20 cellular contexts compared by ENCODE assay signal in the genomic region with DNA sequence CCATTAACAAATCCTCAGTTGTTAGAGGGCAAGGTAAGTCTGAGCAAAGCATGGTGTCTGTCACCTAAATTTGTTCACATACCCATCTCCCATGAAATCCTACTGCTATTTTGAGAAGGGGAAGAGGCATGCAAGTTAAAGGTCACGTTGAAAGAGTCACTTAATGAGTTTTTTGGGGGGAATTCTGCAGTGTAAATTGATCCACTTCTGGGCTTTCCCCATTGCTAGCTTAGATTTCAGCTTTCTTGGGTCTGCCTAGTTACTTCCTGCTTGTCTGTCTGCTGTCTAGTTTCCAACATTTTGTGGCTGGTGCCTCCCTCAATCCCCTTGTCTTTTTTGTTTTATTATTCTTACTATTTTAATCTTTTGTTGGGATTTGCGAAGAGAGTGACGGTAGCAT. TPM values are rescaled to one million over a fixed set of nuclear protein-coding genes. Genes with fewer than 3 reads are reported as not detected.
DNase-seq lines count a peak whose midpoint lies in the region; ATAC-seq and TF ChIP-seq lines count a peak whose summit lies in the region.
"Had no signal": no experiment of that assay in that cellular context is flagged by ENCODE, and none has a peak within 500 bp of the region (broad histone marks: within the 10 kb centered on the region; RNA-seq: fewer than 3 reads in every experiment).

No MANE protein-coding gene starts in this region.

- peaks cover 22% of the 10 kb centered on the region for H3K27me3 ChIP-seq in endodermal cell (ENCODE audit: control insufficient read depth, insufficient read depth, low read length, poor library complexity, severe bottlenecking)
- H3K27me3 ChIP-seq: heart right ventricle, tibial nerve had no signal

- peak overlapping the region; percentile 65 for H3K27ac Mint-ChIP-seq in activated naive CD4-positive, alpha-beta T cell treated with anti-CD3 and anti-CD28 coated beads for 36 hours
- H3K27ac Mint-ChIP-seq in endodermal cell = peak overlapping the region; percentile 32
- no peak overlapping the region for H3K27ac Mint-ChIP-seq in type B pancreatic cell
- H3K27ac Mint-ChIP-seq: naive thymus-derived CD4-positive, alpha-beta T cell had no signal

- no peaks in the 10 kb centered on the region for H3K9me3 Mint-ChIP-seq in activated naive CD4-positive, alpha-beta T cell treated with anti-CD3 and anti-CD28 coated beads for 36 hours
- H3K9me3 Mint-ChIP-seq in endodermal cell (no peaks in the 10 kb centered on the region), type B pancreatic cell (no peaks in the 10 kb centered on the region)
- H3K9me3 Mint-ChIP-seq: naive thymus-derived CD4-positive, alpha-beta T cell had no signal

- H3K9me3 ChIP-seq in endodermal cell (ENCODE audit: control insufficient read depth, low read length) = no peaks in the 10 kb centered on the region
- H3K9me3 ChIP-seq: heart right ventricle, tibial nerve had no signal

- TF ChIP-seq CTCF in endodermal cell (conservative IDR thresholded peaks at IDR 0.05) = no peak
- TF ChIP-seq CTCF in type B pancreatic cell (conservative IDR thresholded peaks at IDR 0.05) = no peak

- 92 to 100% methylated on average over 1 to 3 of the region's 3 CpGs for WGBS in endodermal cell (ENCODE audit: insufficient coverage in 1 of 2, insufficient read length in 1 of 2), 2 experiments

- H3K4me1 ChIP-seq in endodermal cell (ENCODE audit: control insufficient read depth, insufficient read depth, low read length) = peaks cover 4% of the 10 kb centered on the region
- H3K4me1 ChIP-seq: heart right ventricle, tibial nerve had no signal

- H3K36me3 Mint-ChIP-seq in activated naive CD4-positive, alpha-beta T cell treated with anti-CD3 and anti-CD28 coated beads for 36 hours (ENCODE audit: low read depth) = peaks cover 33% of the 10 kb centered on the region
- peaks cover 38% of the 10 kb centered on the region for H3K36me3 Mint-ChIP-seq in endodermal cell (ENCODE audit: low read depth)
- peaks cover 4% of the 10 kb centered on the region for H3K36me3 Mint-ChIP-seq in type B pancreatic cell

- intact Hi-C loops in activated naive CD4-positive, alpha-beta T cell treated with anti-CD3 and anti-CD28 coated beads for 36 hours (cut with micrococcal nuclease) = loop anchor here (2.0 kb wide), 1 partner anchor 34 kb away; no protein-coding TSS in a partner anchor
- intact Hi-C loops in posterior cingulate gyrus (cut with DNase I) (no loop called here), head of caudate nucleus (cut with DNase I) (no loop called here)

- peak; percentile 6 for DNase-seq in activated naive CD4-positive, alpha-beta T cell treated with anti-CD3 and anti-CD28 coated beads for 36 hours
- DNase-seq in activated naive CD4-positive, alpha-beta T cell treated with anti-CD3 and anti-CD28 coated beads, Interleukin-2, amount 50 U/mL, for 16 hours = no peak
- DNase-seq in endodermal cell = no peak
- no peak for DNase-seq in posterior cingulate gyrus
- DNase-seq in type B pancreatic cell (ENCODE audit: extremely low spot score, unreplicated experiment) = no peak
- DNase-seq in head of caudate nucleus = no peak
- DNase-seq: activated CD4-positive, CD25-positive, alpha-beta regulatory T cell; activated effector memory CD4-positive, alpha-beta T cell treated with anti-CD3 and anti-CD28 coated beads, Interleukin-2, amount 50 U/mL, for 16 hours; heart right ventricle; islet precursor cell; naive thymus-derived CD4-positive, alpha-beta T cell; NCI-H187; SHP77 treated with DMSO at 0.1 percent for 48 hours; stimulated activated CD4-positive, alpha-beta T cell treated with anti-CD3 and anti-CD28 coated beads, Interleukin-4, amount 100 ng/mL, for 24 hours; T-helper 2 cell had no signal

- no peak overlapping the region for H3K9ac ChIP-seq in endodermal cell (ENCODE audit: extremely low read depth, low read length, poor library complexity, severe bottlenecking)

- no peaks in the 10 kb centered on the region for H3K27me3 Mint-ChIP-seq in activated naive CD4-positive, alpha-beta T cell treated with anti-CD3 and anti-CD28 coated beads for 36 hours (ENCODE audit: low read depth)
- H3K27me3 Mint-ChIP-seq in endodermal cell (ENCODE audit: insufficient read depth) (no peaks in the 10 kb centered on the region), type B pancreatic cell (no peaks in the 10 kb centered on the region)
- H3K27me3 Mint-ChIP-seq: naive thymus-derived CD4-positive, alpha-beta T cell had no signal

- H3K27ac ChIP-seq in endodermal cell (ENCODE audit: low read depth, low read length) = no peak overlapping the region
- H3K27ac ChIP-seq: heart right ventricle, skin epidermis, tibial nerve had no signal

- ATAC-seq in HG02973 (IDR thresholded peaks at IDR 0.05; ENCODE audit: unreplicated experiment) (peak; percentile 61), GM18861 (IDR thresholded peaks at IDR 0.05; ENCODE audit: unreplicated experiment) (no peak)
- ATAC-seq: heart right ventricle; naive thymus-derived CD4-positive, alpha-beta T cell had no signal

- no peak overlapping the region for H3K4me3 ChIP-seq in endodermal cell (ENCODE audit: low read length)
- H3K4me3 ChIP-seq: heart right ventricle, lung, skin epidermis, tibial nerve had no signal

- H3K36me3 ChIP-seq in endodermal cell (ENCODE audit: control insufficient read depth, insufficient read depth, low read length) = peaks cover 30% of the 10 kb centered on the region

- H3K4me1 Mint-ChIP-seq in activated naive CD4-positive, alpha-beta T cell treated with anti-CD3 and anti-CD28 coated beads for 36 hours (ENCODE audit: low read depth) = peaks cover 8% of the 10 kb centered on the region
- H3K4me1 Mint-ChIP-seq in endodermal cell = peaks cover 13% of the 10 kb centered on the region
- H3K4me1 Mint-ChIP-seq in type B pancreatic cell (ENCODE audit: unreplicated experiment) = no peaks in the 10 kb centered on the region

- H3K4me3 Mint-ChIP-seq in activated naive CD4-positive, alpha-beta T cell treated with anti-CD3 and anti-CD28 coated beads for 36 hours = no peak overlapping the region
- no peak overlapping the region for H3K4me3 Mint-ChIP-seq in endodermal cell
- H3K4me3 Mint-ChIP-seq in type B pancreatic cell = no peak overlapping the region
- H3K4me3 Mint-ChIP-seq: naive thymus-derived CD4-positive, alpha-beta T cell had no signal

- CTCF ChIA-PET in activated naive CD4-positive, alpha-beta T cell treated with anti-CD3 and anti-CD28 coated beads for 36 hours (lab: Charles Lee) = no interaction called here

RNA-seq across cellular contexts. Expression of a gene that starts 32.0 kb away (rescaled TPM):
- total RNA-seq in activated naive CD4-positive, alpha-beta T cell treated with anti-CD3 and anti-CD28 coated beads for 36 hours = 10 to 100 TPM; 18.6 to 19.4 TPM
- total RNA-seq in endodermal cell = 10 to 100 TPM; 28.0 to 37.4 TPM
- polyA plus RNA-seq in endodermal cell (2013, experiment 1 of 2) = 14.7 TPM
- 17.8 TPM for polyA plus RNA-seq in endodermal cell (2013, experiment 2 of 2)
- total RNA-seq in type B pancreatic cell (ENCODE audit: low replicate concordance) = 6.7 and 16.8 TPM in 2 replicates
